Comparison of ENCODE assay signal across 28 cellular contexts in genomic region chr3:124591699-124592098, GRCh38.
"Had no signal": no experiment of that assay in that cellular context is flagged by ENCODE, and none has a peak within 500 bp of the region (broad histone marks: within the 10 kb centered on the region; RNA-seq: fewer than 3 reads in every experiment).

No MANE protein-coding gene starts in this region.

- H3K27me3 ChIP-seq: adrenal gland, MG63 had no signal

- ATAC-seq: activated CD4-positive, alpha-beta T cell treated with anti-CD3 and anti-CD28 coated beads for 36 hours; activated CD4-positive, CD25-positive, alpha-beta regulatory T cell treated with anti-CD3 and anti-CD28 coated beads, Interleukin-2, amount 50 U/mL, for 24 hours; activated CD8-positive, alpha-beta T cell treated with anti-CD3 and anti-CD28 coated beads, Interleukin-2, amount 10 ng/mL, durations not matched to agents 7 days and 5 days; Right ventricle myocardium inferior had no signal

- H3K27ac ChIP-seq: adrenal gland, RWPE1 had no signal

- DNase-seq: activated CD4-positive, alpha-beta T cell treated with anti-CD3 and anti-CD28 coated beads for 36 hours; activated CD4-positive, alpha-beta T cell treated with anti-CD3 and anti-CD28 coated beads, Interleukin-2, amount 10 ng/mL, durations not matched to agents 7 days and 5 days; activated CD4-positive, alpha-beta T cell treated with anti-CD3 and anti-CD28 coated beads, Interleukin-2, amount 50 U/mL, for 48 hours; activated CD8-positive, alpha-beta T cell treated with anti-CD3 and anti-CD28 coated beads, Interleukin-2, amount 10 ng/mL, durations not matched to agents 7 days and 5 days; activated gamma-delta T cell treated with Interleukin-2 at 50 U/mL for 16 hours; activated naive CD4-positive, alpha-beta T cell treated with anti-CD3 and anti-CD28 coated beads for 36 hours; activated T-cell treated with anti-CD3 and anti-CD28 coated beads, Interleukin-2, amount 50 U/mL, for 24 hours; adrenal gland; cerebellar nuclear complex; Kasumi-1; KG1; MG63; NCI-H1048; NCI-H1105 treated with DMSO at 0.1 percent for 48 hours; NCI-H1436; NCI-H1694; NCI-H2029; NCI-H345; NCI-H524 treated with DMSO at 0.1 percent for 48 hours; NK-92 treated with Interleukin-12 subunit alpha and Interleukin-12 subunit beta, amount 100 ng/mL, for 24 hours; PC-3; T1000 had no signal

- H3K9me3 ChIP-seq: adrenal gland, MG63 had no signal

- H3K4me3 ChIP-seq: adrenal gland, MG63 had no signal

- FAIRE-seq: astrocyte, bronchial epithelial cell, RCC 7860 had no signal

- H3K36me3 ChIP-seq: adrenal gland, MG63 had no signal
